In the genomic region with DNA sequence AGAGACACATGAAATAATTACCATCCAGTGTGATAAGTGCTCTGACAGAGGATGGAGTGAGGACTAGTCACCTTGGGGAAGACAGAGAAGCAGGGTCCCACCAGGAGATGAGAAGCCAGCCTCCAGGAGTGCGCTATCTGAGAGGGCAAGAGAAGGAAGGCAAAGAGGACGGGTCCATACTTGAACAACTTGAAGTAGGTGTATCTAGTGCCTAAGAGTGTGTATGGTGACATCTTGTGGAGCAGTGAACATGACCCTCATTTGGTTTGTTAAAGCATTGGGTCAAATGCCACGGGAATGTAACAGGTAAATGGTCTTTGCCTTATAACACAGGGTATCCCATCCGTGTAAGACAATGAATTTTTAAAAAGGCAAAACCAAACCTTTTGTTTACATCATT, we compare ENCODE assay signal across 1 cellular context.
TF ChIP-seq lines count a peak whose summit lies in the region.

No MANE protein-coding gene starts in this region.

TF ChIP-seq in GM23338, 12 proteins besides CTCF, POLR2A, EP300 and RAD21 (continued from another document):
- TF ChIP-seq ZNF331 (CRISPR knock-in tag; IDR thresholded peaks at IDR 0.05; ENCODE audit: low read depth) (no peak), JUNB (IDR thresholded peaks at IDR 0.05; ENCODE audit: unreplicated experiment) (no peak), CREB1 (CRISPR knock-in tag; IDR thresholded peaks at IDR 0.05; ENCODE audit: low read depth) (no peak), STAT1 (IDR thresholded peaks at IDR 0.05; ENCODE audit: unreplicated experiment) (no peak), NANOG (IDR thresholded peaks at IDR 0.05; ENCODE audit: borderline replicate concordance) (no peak)
- TF ChIP-seq, protein P1, sequence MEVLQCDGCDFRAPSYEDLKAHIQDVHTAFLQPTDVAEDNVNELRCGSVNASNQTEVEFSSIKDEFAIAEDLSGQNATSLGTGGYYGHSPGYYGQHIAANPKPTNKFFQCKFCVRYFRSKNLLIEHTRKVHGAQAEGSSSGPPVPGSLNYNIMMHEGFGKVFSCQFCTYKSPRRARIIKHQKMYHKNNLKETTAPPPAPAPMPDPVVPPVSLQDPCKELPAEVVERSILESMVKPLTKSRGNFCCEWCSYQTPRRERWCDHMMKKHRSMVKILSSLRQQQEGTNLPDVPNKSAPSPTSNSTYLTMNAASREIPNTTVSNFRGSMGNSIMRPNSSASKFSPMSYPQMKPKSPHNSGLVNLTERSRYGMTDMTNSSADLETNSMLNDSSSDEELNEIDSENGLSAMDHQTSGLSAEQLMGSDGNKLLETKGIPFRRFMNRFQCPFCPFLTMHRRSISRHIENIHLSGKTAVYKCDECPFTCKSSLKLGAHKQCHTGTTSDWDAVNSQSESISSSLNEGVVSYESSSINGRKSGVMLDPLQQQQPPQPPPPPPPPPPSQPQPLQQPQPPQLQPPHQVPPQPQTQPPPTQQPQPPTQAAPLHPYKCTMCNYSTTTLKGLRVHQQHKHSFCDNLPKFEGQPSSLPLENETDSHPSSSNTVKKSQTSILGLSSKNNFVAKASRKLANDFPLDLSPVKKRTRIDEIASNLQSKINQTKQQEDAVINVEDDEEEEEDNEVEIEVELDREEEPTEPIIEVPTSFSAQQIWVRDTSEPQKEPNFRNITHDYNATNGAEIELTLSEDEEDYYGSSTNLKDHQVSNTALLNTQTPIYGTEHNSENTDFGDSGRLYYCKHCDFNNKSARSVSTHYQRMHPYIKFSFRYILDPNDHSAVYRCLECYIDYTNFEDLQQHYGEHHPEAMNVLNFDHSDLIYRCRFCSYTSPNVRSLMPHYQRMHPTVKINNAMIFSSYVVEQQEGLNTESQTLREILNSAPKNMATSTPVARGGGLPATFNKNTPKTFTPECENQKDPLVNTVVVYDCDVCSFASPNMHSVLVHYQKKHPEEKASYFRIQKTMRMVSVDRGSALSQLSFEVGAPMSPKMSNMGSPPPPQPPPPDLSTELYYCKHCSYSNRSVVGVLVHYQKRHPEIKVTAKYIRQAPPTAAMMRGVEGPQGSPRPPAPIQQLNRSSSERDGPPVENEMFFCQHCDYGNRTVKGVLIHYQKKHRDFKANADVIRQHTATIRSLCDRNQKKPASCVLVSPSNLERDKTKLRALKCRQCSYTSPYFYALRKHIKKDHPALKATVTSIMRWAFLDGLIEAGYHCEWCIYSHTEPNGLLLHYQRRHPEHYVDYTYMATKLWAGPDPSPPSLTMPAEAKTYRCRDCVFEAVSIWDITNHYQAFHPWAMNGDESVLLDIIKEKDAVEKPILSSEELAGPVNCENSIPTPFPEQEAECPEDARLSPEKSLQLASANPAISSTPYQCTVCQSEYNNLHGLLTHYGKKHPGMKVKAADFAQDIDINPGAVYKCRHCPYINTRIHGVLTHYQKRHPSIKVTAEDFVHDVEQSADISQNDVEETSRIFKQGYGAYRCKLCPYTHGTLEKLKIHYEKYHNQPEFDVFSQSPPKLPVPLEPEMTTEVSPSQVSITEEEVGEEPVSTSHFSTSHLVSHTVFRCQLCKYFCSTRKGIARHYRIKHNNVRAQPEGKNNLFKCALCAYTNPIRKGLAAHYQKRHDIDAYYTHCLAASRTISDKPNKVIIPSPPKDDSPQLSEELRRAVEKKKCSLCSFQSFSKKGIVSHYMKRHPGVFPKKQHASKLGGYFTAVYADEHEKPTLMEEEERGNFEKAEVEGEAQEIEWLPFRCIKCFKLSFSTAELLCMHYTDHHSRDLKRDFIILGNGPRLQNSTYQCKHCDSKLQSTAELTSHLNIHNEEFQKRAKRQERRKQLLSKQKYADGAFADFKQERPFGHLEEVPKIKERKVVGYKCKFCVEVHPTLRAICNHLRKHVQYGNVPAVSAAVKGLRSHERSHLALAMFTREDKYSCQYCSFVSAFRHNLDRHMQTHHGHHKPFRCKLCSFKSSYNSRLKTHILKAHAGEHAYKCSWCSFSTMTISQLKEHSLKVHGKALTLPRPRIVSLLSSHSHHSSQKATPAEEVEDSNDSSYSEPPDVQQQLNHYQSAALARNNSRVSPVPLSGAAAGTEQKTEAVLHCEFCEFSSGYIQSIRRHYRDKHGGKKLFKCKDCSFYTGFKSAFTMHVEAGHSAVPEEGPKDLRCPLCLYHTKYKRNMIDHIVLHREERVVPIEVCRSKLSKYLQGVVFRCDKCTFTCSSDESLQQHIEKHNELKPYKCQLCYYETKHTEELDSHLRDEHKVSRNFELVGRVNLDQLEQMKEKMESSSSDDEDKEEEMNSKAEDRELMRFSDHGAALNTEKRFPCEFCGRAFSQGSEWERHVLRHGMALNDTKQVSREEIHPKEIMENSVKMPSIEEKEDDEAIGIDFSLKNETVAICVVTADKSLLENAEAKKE (CRISPR knock-in tag; IDR thresholded peaks at IDR 0.05) = no peak
- TF ChIP-seq, protein P2, sequence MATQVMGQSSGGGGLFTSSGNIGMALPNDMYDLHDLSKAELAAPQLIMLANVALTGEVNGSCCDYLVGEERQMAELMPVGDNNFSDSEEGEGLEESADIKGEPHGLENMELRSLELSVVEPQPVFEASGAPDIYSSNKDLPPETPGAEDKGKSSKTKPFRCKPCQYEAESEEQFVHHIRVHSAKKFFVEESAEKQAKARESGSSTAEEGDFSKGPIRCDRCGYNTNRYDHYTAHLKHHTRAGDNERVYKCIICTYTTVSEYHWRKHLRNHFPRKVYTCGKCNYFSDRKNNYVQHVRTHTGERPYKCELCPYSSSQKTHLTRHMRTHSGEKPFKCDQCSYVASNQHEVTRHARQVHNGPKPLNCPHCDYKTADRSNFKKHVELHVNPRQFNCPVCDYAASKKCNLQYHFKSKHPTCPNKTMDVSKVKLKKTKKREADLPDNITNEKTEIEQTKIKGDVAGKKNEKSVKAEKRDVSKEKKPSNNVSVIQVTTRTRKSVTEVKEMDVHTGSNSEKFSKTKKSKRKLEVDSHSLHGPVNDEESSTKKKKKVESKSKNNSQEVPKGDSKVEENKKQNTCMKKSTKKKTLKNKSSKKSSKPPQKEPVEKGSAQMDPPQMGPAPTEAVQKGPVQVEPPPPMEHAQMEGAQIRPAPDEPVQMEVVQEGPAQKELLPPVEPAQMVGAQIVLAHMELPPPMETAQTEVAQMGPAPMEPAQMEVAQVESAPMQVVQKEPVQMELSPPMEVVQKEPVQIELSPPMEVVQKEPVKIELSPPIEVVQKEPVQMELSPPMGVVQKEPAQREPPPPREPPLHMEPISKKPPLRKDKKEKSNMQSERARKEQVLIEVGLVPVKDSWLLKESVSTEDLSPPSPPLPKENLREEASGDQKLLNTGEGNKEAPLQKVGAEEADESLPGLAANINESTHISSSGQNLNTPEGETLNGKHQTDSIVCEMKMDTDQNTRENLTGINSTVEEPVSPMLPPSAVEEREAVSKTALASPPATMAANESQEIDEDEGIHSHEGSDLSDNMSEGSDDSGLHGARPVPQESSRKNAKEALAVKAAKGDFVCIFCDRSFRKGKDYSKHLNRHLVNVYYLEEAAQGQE (IDR thresholded peaks at IDR 0.05; ENCODE audit: unreplicated experiment) = no peak
